8 cellular contexts compared by ENCODE assay signal in genomic region chr14:54572316-54572715, GRCh38. TPM values are rescaled to one million over a fixed set of nuclear protein-coding genes. Genes with fewer than 3 reads are reported as not detected.
A peak's percentile ranks its signal among the peaks of the same experiment; 100 is the strongest.
DNase-seq lines count a peak whose midpoint lies in the region; ATAC-seq, FAIRE-seq and TF ChIP-seq lines count a peak whose summit lies in the region.

No MANE protein-coding gene starts in this region.

- peak; percentile 54 for DNase-seq in activated CD4-positive, alpha-beta T cell treated with anti-CD3 and anti-CD28 coated beads for 36 hours
- no peak for DNase-seq in activated CD4-positive, alpha-beta T cell treated with anti-CD3 and anti-CD28 coated beads, Interleukin-2, amount 50 U/mL, for 4 hours
- peak; percentile 6 for DNase-seq in MV-4-11 (lab: John Stamatoyannopoulos, UW)
- DNase-seq in cardiac fibroblast (ENCODE audit: low read depth in 2 of 2), result peak in 1 of 2 donors; percentile 70
- DNase-seq in small intestine, result peak; percentile 27
- DNase-seq in immature natural killer cell, result no peak

- H3K36me3 ChIP-seq in small intestine (ENCODE audit: control insufficient read depth in 2 of 2, insufficient read depth in 2 of 2, low read length in 2 of 2), result no peaks in the 10 kb centered on the region

- H3K4me3 ChIP-seq in cardiac fibroblast (replicated peaks in 1 of 2; ENCODE audit: low read depth in 2 of 2, low read length in 2 of 2) (no peak overlapping the region), small intestine (ENCODE audit: low read depth in 1 of 2, low read length in 2 of 2) (no peak overlapping the region)

- H3K36me3 Mint-ChIP-seq in activated CD4-positive, alpha-beta T cell treated with anti-CD3 and anti-CD28 coated beads for 36 hours (ENCODE audit: low read depth), result peaks cover 13% of the 10 kb centered on the region
- H3K36me3 Mint-ChIP-seq in immature natural killer cell, result peaks cover 9 to 15% (median 11%) of the 10 kb centered on the region in 3 donors

- H3K9me3 ChIP-seq in small intestine (ENCODE audit: control insufficient read depth, low read depth), result peaks cover 2% of the 10 kb centered on the region

- H3K4me3 Mint-ChIP-seq in activated CD4-positive, alpha-beta T cell treated with anti-CD3 and anti-CD28 coated beads for 36 hours, result no peak overlapping the region
- no peak overlapping the region for H3K4me3 Mint-ChIP-seq in immature natural killer cell

- POLR2A ChIA-PET in activated CD4-positive, alpha-beta T cell treated with anti-CD3 and anti-CD28 coated beads for 36 hours (lab: Charles Lee), result no interaction called here

- no peak for ATAC-seq in activated CD4-positive, alpha-beta T cell treated with anti-CD3 and anti-CD28 coated beads for 36 hours
- ATAC-seq in HG02571 (IDR thresholded peaks at IDR 0.05; ENCODE audit: unreplicated experiment) (no peak), GM21717 (IDR thresholded peaks at IDR 0.05; ENCODE audit: unreplicated experiment) (no peak)

- TF ChIP-seq CTCF in cardiac fibroblast (IDR thresholded peaks at IDR 0.05; ENCODE audit: low read depth, low read length), result peak; percentile 55

- H3K27me3 ChIP-seq in small intestine (ENCODE audit: control insufficient read depth in 2 of 2, insufficient read depth in 2 of 2, low read length in 2 of 2), result no peaks in the 10 kb centered on the region

- no peak overlapping the region for H3K27ac Mint-ChIP-seq in activated CD4-positive, alpha-beta T cell treated with anti-CD3 and anti-CD28 coated beads for 36 hours
- no peak overlapping the region for H3K27ac Mint-ChIP-seq in immature natural killer cell

- H3K9me3 Mint-ChIP-seq in activated CD4-positive, alpha-beta T cell treated with anti-CD3 and anti-CD28 coated beads for 36 hours (ENCODE audit: low read depth), result peaks cover 10% of the 10 kb centered on the region
- H3K9me3 Mint-ChIP-seq in immature natural killer cell, result peaks cover 5 to 21% (median 20%) of the 10 kb centered on the region in 6 donors

- no peak for FAIRE-seq in small intestine (lab: Jason Lieb, UNC)

- H3K4me1 Mint-ChIP-seq in activated CD4-positive, alpha-beta T cell treated with anti-CD3 and anti-CD28 coated beads for 36 hours, result peaks cover 15% of the 10 kb centered on the region
- peaks cover 10 to 13% of the 10 kb centered on the region in 2 donors for H3K4me1 Mint-ChIP-seq in immature natural killer cell

- H3K4me1 ChIP-seq in small intestine (ENCODE audit: control insufficient read depth in 2 of 2, insufficient read depth in 1 of 2, low read depth in 1 of 2, low read length in 1 of 2), result no peaks in the 10 kb centered on the region

- intact Hi-C loops in activated CD4-positive, alpha-beta T cell treated with anti-CD3 and anti-CD28 coated beads for 36 hours (cut with DNase I, micrococcal nuclease), result loop anchor here in 1 of 2 experiments (1.0 kb wide), 1 partner anchor 119 kb away; no protein-coding TSS in a partner anchor

- H3K27me3 Mint-ChIP-seq in activated CD4-positive, alpha-beta T cell treated with anti-CD3 and anti-CD28 coated beads for 36 hours, result peaks cover 28% of the 10 kb centered on the region
- peaks cover 27 to 53% (median 37%) of the 10 kb centered on the region in 3 donors for H3K27me3 Mint-ChIP-seq in immature natural killer cell (ENCODE audit: low read depth in 3 of 3)

- no peak overlapping the region for H3K27ac ChIP-seq in small intestine (ENCODE audit: low read depth in 1 of 2, low read length in 1 of 2)

- CTCF ChIA-PET in activated CD4-positive, alpha-beta T cell treated with anti-CD3 and anti-CD28 coated beads for 36 hours (lab: Charles Lee), result interaction anchor here (0.6 to 2.8 kb wide), 6 partner anchors 8 to 201 kb away, joined by 3 to 14 read pairs (median 4); no protein-coding TSS in a partner anchor

- WGBS in small intestine, 3 donors, result 96 to 99% (median 98%) methylated on average over 2 of the region's 2 CpGs

RNA-seq across cellular contexts. Expression of gene SAMD4A, which starts 5.4 kb away (rescaled TPM):
- 1 to 10 TPM; 2.7 to 2.8 TPM for total RNA-seq in activated CD4-positive, alpha-beta T cell treated with anti-CD3 and anti-CD28 coated beads for 36 hours
- polyA plus RNA-seq in small intestine, result 1 to 10 TPM; 2.7 to 3.6 (median 3.5) TPM
- not detected for polyA plus RNA-seq in immature natural killer cell

Comparison
In these comparisons a context has a peak if more than half of its experiments do, and no peak if none do; other contexts are left out.
1. DNase-seq: peak in activated CD4-positive, alpha-beta T cell treated with anti-CD3 and anti-CD28 coated beads for 36 hours (single experiment), MV-4-11 (single experiment) and small intestine (single experiment); none in activated CD4-positive, alpha-beta T cell treated with anti-CD3 and anti-CD28 coated beads, Interleukin-2, amount 50 U/mL, for 4 hours (0 of 2) and immature natural killer cell (0 of 3).